Comparison of ENCODE assay signal across 8 cellular contexts in genomic region chr7:151232272-151233110, GRCh38. TPM values are rescaled to one million over a fixed set of nuclear protein-coding genes. Genes with fewer than 3 reads are reported as not detected.
DNase-seq lines count a peak whose midpoint lies in the region; ATAC-seq, FAIRE-seq and TF ChIP-seq lines count a peak whose summit lies in the region.

TSS of gene CHPF2 (plus strand) at chr7:151232483. CDS start at chr7:151234012, 1,529 bp downstream.

- H3K4me1 ChIP-seq in OCI-LY7 (ENCODE audit: insufficient read depth, low read length, poor library complexity, severe bottlenecking) (peaks cover 24% of the 10 kb centered on the region), endothelial cell of umbilical vein (ENCODE audit: control insufficient read depth, extremely low read depth, insufficient read depth, low read length) (peaks cover 19% of the 10 kb centered on the region), mononuclear cell (ENCODE audit: insufficient read depth, low read length) (peaks cover 32% of the 10 kb centered on the region)

- no peaks in the 10 kb centered on the region for H3K9me2 ChIP-seq in OCI-LY7 (ENCODE audit: insufficient read depth, low read length)

- H3K36me3 ChIP-seq in OCI-LY7 (ENCODE audit: insufficient read depth, low read length) (peaks cover 19% of the 10 kb centered on the region; the same call in 1 of the 2 replicates), endothelial cell of umbilical vein (ENCODE audit: control insufficient read depth in 2 of 2, extremely low read depth in 1 of 2, insufficient read depth in 2 of 2, low read length in 2 of 2) (peaks cover 3 to 24% of the 10 kb centered on the region in 2 experiments)

- H3K4me3 Mint-ChIP-seq in Calu3 (ENCODE audit: low read depth, unreplicated experiment), result peak within 1 kb of the TSS; percentile 91

- dilution Hi-C loops in endothelial cell of umbilical vein (cut with MboI; ENCODE audit: extremely low pct_ligation_motif_present, low sequenced_read_pairs), result no loop called here

- BruUV-seq in Calu3 (replicated peaks; lab: Mats Ljungman, UMichigan) (TSS peak; percentile 49), OCI-LY7 (replicated peaks; lab: Mats Ljungman, UMichigan) (no TSS peak), endothelial cell of umbilical vein (replicated peaks; lab: Mats Ljungman, UMichigan) (TSS peak; percentile 76)

- POLR2A ChIA-PET in OCI-LY7 (lab: Charles Lee), result interaction anchor here (0.7 kb wide), 1 partner anchor 121 kb away, joined by 4 read pairs; no protein-coding TSS in a partner anchor
- POLR2A ChIA-PET in endothelial cell of umbilical vein (lab: Charles Lee), result no interaction called here

- peaks cover 30% of the 10 kb centered on the region for H3K36me3 Mint-ChIP-seq in Calu3 (ENCODE audit: insufficient read depth, unreplicated experiment)

- H2AFZ ChIP-seq in OCI-LY7 (ENCODE audit: low read length) (peak within 1 kb of the TSS; percentile 93), endothelial cell of umbilical vein (ENCODE audit: low read depth, low read length) (peak within 1 kb of the TSS; percentile 41)

- H3K4me2 ChIP-seq in OCI-LY7 (ENCODE audit: low read length), result peak within 1 kb of the TSS; percentile 95
- H3K4me2 ChIP-seq in endothelial cell of umbilical vein (ENCODE audit: insufficient read depth, low read length), result peak within 1 kb of the TSS; percentile 63

- H3K4me3 ChIP-seq in OCI-LY7 (ENCODE audit: low read depth, low read length, poor library complexity, severe bottlenecking) (peak within 1 kb of the TSS; percentile 86), endothelial cell of umbilical vein (replicated peaks in 1 of 3; ENCODE audit: insufficient read depth in 1 of 3, low read depth in 1 of 3, low read length in 3 of 3) (peak within 1 kb of the TSS; percentile 82 to 95 (median 83)), mononuclear cell (ENCODE audit: low read length) (peak within 1 kb of the TSS; percentile 95)

- TF ChIP-seq CTCF in Calu3 (IDR thresholded peaks at IDR 0.05; ENCODE audit: unreplicated experiment) (no peak), OCI-LY7 (conservative IDR thresholded peaks at IDR 0.05; ENCODE audit: low read length) (no peak), endothelial cell of umbilical vein (IDR thresholded peaks at IDR 0.05; ENCODE audit: extremely low read depth in 1 of 2, insufficient read depth in 1 of 2, low read depth in 1 of 2, low read length in 2 of 2) (no peak)

- H3K27me3 ChIP-seq in endothelial cell of umbilical vein (ENCODE audit: control insufficient read depth in 2 of 2, insufficient read depth in 2 of 2, low read length in 2 of 2) (no peaks in the 10 kb centered on the region), mononuclear cell (ENCODE audit: insufficient read depth, low read length) (no peaks in the 10 kb centered on the region)

- H3K27ac Mint-ChIP-seq in Calu3 (ENCODE audit: unreplicated experiment), result peak within 1 kb of the TSS; percentile 88

- H3K9ac ChIP-seq in endothelial cell of umbilical vein (replicated peaks; ENCODE audit: extremely low read depth, insufficient read depth, low read length), result peak within 1 kb of the TSS; percentile 91

- ATAC-seq in GM21367 (IDR thresholded peaks at IDR 0.05; ENCODE audit: unreplicated experiment), result peak; percentile 94

- peak within 1 kb of the TSS; percentile 11 for H3K27ac ChIP-seq in OCI-LY7 (ENCODE audit: low read depth, low read length, poor library complexity, severe bottlenecking)
- peak within 1 kb of the TSS; percentile 88 for H3K27ac ChIP-seq in endothelial cell of umbilical vein (ENCODE audit: insufficient read depth, low read depth, low read length)

- peak; percentile 95 for TF ChIP-seq POLR2A in endothelial cell of umbilical vein (IDR thresholded peaks at IDR 0.05; ENCODE audit: low read depth, low read length)

- intact Hi-C loops in Calu3 (cut with micrococcal nuclease; ENCODE audit: unreplicated experiment) (no loop called here), OCI-LY7 (cut with micrococcal nuclease; ENCODE audit: unreplicated experiment) (loop anchor here (1.0 to 10.0 kb wide), 2 partner anchors 118 to 1608 kb away; no protein-coding TSS in a partner anchor), endothelial cell of umbilical vein (cut with micrococcal nuclease) (loop anchor here (1.0 kb wide), 1 partner anchor 12 kb away; no protein-coding TSS in a partner anchor)

- peak; percentile 94 for FAIRE-seq in endothelial cell of umbilical vein (lab: Jason Lieb, UNC)

- H3K9me1 ChIP-seq in endothelial cell of umbilical vein (replicated peaks; ENCODE audit: control insufficient read depth, extremely low read depth, insufficient read depth, low read length), result no peaks in the 10 kb centered on the region

- peaks cover 14% of the 10 kb centered on the region; the same call in 1 of the 2 replicates for H3K79me2 ChIP-seq in OCI-LY7 (ENCODE audit: insufficient read depth, low read depth, low read length)
- H3K79me2 ChIP-seq in endothelial cell of umbilical vein (ENCODE audit: control insufficient read depth, insufficient read depth, low read length), result peaks cover 39% of the 10 kb centered on the region

- H4K20me1 ChIP-seq in OCI-LY7 (ENCODE audit: insufficient read depth, low read length) (no peaks in the 10 kb centered on the region; the same call in 1 of the 2 replicates), endothelial cell of umbilical vein (replicated peaks; ENCODE audit: control insufficient read depth, extremely low read depth, insufficient read depth, low read length) (no peaks in the 10 kb centered on the region)

- DNase-seq in Calu3 (peak; percentile 89), HUDEP-2 (lab: John Stamatoyannopoulos, UW; ENCODE audit: unreplicated experiment in 76 of 76) (peak in 74 of 76 experiments; percentile 10 to 92 (median 76)), OCI-LY7 (ENCODE audit: low spot score) (peak; percentile 90), activated T-cell treated with anti-CD3 and anti-CD28 coated beads for 1 hour (ENCODE audit: low read depth) (peak; percentile 79), endothelial cell of umbilical vein (ENCODE audit: low read depth, low spot score) (peak; percentile 88)
- peak; percentile 76 to 85 for DNase-seq in stimulated activated CD8-positive, alpha-beta memory T cell treated with anti-CD3 and anti-CD28 coated beads, Interleukin-4, amount 100 ng/mL, for 1 hour (ENCODE audit: low read depth in 2 of 2, low spot score in 1 of 2)

- H3K27me3 Mint-ChIP-seq in Calu3 (ENCODE audit: unreplicated experiment), result no peaks in the 10 kb centered on the region

- H3K9me3 Mint-ChIP-seq in Calu3 (ENCODE audit: low read depth, unreplicated experiment), result no peaks in the 10 kb centered on the region

- H3K9me3 ChIP-seq in OCI-LY7 (ENCODE audit: low read length) (no peaks in the 10 kb centered on the region), endothelial cell of umbilical vein (replicated peaks; ENCODE audit: control insufficient read depth, insufficient read depth, low read length) (no peaks in the 10 kb centered on the region), mononuclear cell (ENCODE audit: low read depth, low read length) (no peaks in the 10 kb centered on the region)

- H3K4me1 Mint-ChIP-seq in Calu3 (ENCODE audit: low read depth, unreplicated experiment), result peaks cover 11% of the 10 kb centered on the region

- CTCF ChIA-PET in Calu3 (lab: Charles Lee), result interaction anchor here (1.1 kb wide), 1 partner anchor 12 kb away, joined by 3 read pairs; no protein-coding TSS in a partner anchor
- CTCF ChIA-PET in OCI-LY7 (lab: Charles Lee; ENCODE audit: unreplicated experiment), result interaction anchor here (0.6 kb wide), 1 partner anchor 158 kb away, joined by 3 read pairs; no protein-coding TSS in a partner anchor
- CTCF ChIA-PET in endothelial cell of umbilical vein (lab: Charles Lee), result interaction anchor here (1.0 to 4.0 kb wide), 4 partner anchors 11 to 334 kb away, joined by 3 to 58 read pairs (median 4); no protein-coding TSS in a partner anchor

TF ChIP-seq in endothelial cell of umbilical vein, 7 proteins besides CTCF, POLR2A, EP300 and RAD21:
- TF ChIP-seq GATA2 (IDR thresholded peaks at IDR 0.05; ENCODE audit: insufficient read depth, insufficient read length, low read depth, low read length) (no peak), POLR2AphosphoS5 (IDR thresholded peaks at IDR 0.05; ENCODE audit: insufficient read depth, low read depth, low read length) (peak; percentile 96)

RNA-seq across cellular contexts. Expression of gene CHPF2, which starts in this region (rescaled TPM):
- 48.1 and 51.3 TPM in 2 replicates for total RNA-seq in Calu3 (2022)
- total RNA-seq in OCI-LY7 (2014; rRNA removed; shearing (Covaris generic)), result 19.8 and 27.0 TPM in 2 replicates
- 29.8 and 34.2 TPM in 2 replicates for total RNA-seq in OCI-LY7 (2022)
- 73.0 and 75.0 TPM in 2 replicates for total RNA-seq in endothelial cell of umbilical vein
- 72.8 and 95.3 TPM in 2 replicates for polyA plus RNA-seq in endothelial cell of umbilical vein
- 39.1 and 62.9 TPM in 2 replicates for polyA plus RNA-seq in endothelial cell of umbilical vein (2011; cell fraction: cytosol; rRNA removed)
- polyA plus RNA-seq in endothelial cell of umbilical vein (2011; cell fraction: nucleus; rRNA removed), result 93.3 and 100 TPM in 2 replicates
- 47.8 and 57.1 TPM in 2 replicates for polyA plus RNA-seq in endothelial cell of umbilical vein (2012)
- 55.3 and 65.4 TPM in 2 replicates for polyA minus RNA-seq in endothelial cell of umbilical vein
- polyA minus RNA-seq in endothelial cell of umbilical vein (2011; cell fraction: cytosol; rRNA and poly(A)+ RNA removed), result 13.4 TPM
- 46.5 and 56.4 TPM in 2 replicates for polyA minus RNA-seq in endothelial cell of umbilical vein (2011; cell fraction: nucleus; rRNA and poly(A)+ RNA removed)
- total RNA-seq in mononuclear cell, result 25.0 TPM

Comparison
In these comparisons a context has a peak if more than half of its experiments do, and no peak if none do; other contexts are left out.
1. Peak in every context shown above with its lines: DNase-seq, ATAC-seq, H3K4me3 ChIP-seq and H3K27ac ChIP-seq.